In the genomic region with DNA sequence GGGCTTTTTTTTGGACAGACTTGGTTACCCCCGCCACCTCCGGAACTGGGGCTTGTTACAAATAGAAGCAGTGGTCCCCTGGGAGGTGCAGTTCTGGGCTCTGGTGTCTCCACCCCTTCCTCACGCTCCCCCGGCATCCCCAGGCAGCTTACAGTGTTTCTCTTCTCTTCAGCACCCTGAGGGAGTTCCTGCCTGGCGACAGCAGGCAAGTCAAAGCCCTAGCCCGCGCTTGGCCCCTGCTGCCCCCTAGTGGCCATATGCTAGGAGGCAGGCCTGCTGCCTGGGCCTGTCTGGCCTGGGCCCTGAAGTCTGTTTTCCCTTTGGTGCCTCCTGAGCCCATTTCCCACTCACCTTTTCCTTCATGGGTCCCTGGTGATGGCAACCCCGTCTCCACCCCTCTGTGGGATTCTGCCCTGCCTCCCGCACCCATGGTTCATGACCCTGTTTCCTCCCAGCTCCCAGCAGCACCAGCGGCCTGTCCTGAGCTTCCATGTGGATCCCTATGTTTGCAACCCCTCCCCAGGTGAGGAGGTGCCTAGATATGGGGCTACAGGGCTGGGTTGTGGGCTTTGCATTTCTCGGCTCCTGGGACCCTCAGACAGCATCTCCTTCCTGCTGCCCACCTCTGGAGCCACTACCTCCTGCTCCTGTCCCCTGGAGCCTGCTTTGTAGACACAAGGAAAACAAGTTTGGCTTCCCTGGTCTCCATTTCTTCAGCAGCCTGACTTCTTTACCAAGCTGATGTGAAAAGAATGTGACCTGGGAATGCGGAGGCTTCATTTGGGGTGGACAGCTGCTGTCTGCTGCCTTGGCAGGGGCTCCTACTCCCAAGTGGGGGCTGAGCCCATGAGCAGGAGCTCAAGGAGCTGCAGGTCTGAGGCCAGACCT, we compare ENCODE assay signal across 8 cellular contexts.
DNase-seq lines count a peak whose midpoint lies in the region; ATAC-seq lines count a peak whose summit lies in the region.

No MANE protein-coding gene starts in this region.

- peak; percentile 94 for DNase-seq in Ammon's horn (ENCODE audit: low spot score)
- peak; percentile 48 to 81 for DNase-seq in NCI-H446 (lab: John Stamatoyannopoulos, UW)
- peak; percentile 82 for DNase-seq in activated CD4-positive, CD25-positive, alpha-beta regulatory T cell treated with anti-CD3 and anti-CD28 coated beads, Interleukin-2, amount 50 U/mL, for 16 hours (ENCODE audit: low read depth, low spot score)
- DNase-seq in central memory CD4-positive, alpha-beta T cell: peak; percentile 82
- DNase-seq in kidney tubule cell (ENCODE audit: low spot score): peak; percentile 87
- peak; percentile 92 for DNase-seq in stimulated activated CD4-positive, alpha-beta T cell treated with anti-CD3 and anti-CD28 coated beads, Interleukin-1b, Interleukin-23, amount 100 ng/mL, for 48 hours

- ATAC-seq in GM19043 (IDR thresholded peaks at IDR 0.05; ENCODE audit: low read depth, unreplicated experiment) (peak; percentile 60), HG03342 (IDR thresholded peaks at IDR 0.05; ENCODE audit: unreplicated experiment) (peak; percentile 57)

Comparison
In these comparisons a context has a peak if more than half of its experiments do, and no peak if none do; other contexts are left out.
1. Peak in every context shown above with its lines: DNase-seq and ATAC-seq.